9 cellular contexts compared by ENCODE assay signal in the genomic region with DNA sequence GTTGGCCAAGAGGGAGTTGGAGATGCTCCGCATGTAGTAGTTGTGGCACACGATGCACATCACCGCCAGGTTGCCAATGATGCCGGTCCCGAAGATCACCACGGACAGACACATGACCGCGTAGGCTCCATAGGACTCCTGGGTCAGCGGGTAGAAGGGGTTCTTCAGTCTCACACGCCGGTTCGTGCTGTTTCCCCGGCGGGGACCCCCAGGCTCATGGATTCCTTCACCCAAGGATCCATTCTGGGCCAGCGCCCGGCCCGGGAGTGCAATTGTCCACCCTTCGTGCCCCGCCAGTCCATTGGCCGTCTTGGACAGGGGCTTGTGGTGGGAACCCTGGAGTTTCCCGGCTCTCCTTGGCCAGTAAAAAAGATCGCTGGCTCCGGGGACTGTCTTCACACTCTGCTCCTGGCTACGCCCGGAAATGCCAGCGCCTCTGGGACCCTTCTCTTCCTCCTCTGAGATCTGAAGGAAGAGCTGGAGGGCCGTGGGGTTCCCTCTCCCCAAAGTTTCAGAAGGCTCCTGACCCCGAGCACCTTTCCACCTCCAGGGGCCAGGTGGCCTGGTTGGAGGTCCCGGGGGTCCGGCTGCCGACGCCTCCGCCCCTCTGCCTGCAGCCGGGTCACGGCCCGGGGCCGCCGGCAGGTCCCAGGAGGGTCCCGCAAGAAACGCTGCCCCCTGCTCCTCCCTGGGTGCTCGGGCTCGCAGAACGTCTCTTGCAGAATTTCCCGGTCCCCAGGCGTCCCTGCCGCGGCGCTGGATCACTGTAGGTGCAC. TPM values are rescaled to one million over a fixed set of nuclear protein-coding genes. Genes with fewer than 3 reads are reported as not detected.
DNase-seq lines count a peak whose midpoint lies in the region; ATAC-seq and TF ChIP-seq lines count a peak whose summit lies in the region.
"Had no signal": no experiment of that assay in that cellular context is flagged by ENCODE, and none has a peak within 500 bp of the region (broad histone marks: within the 10 kb centered on the region; RNA-seq: fewer than 3 reads in every experiment).

No MANE protein-coding gene starts in this region.

- POLR2A ChIA-PET in RWPE1 (lab: Yijun Ruan, JAX; ENCODE audit: low non-redundant PET) = no interaction called here

- H3K4me1 ChIP-seq in breast epithelium = no peaks in the 10 kb centered on the region
- H3K4me1 ChIP-seq in thoracic aorta (ENCODE audit: control insufficient read depth in 1 of 2, low read depth in 2 of 2) = peaks cover 4 to 15% of the 10 kb centered on the region in 2 donors

- no peaks in the 10 kb centered on the region for H3K36me3 Mint-ChIP-seq in activated CD4-positive, alpha-beta T cell treated with anti-CD3 and anti-CD28 coated beads, Interleukin-2, amount 10 ng/mL, durations not matched to agents 24 days and 14 days (ENCODE audit: low read depth)

- WGBS in lower leg skin, 2 donors = 9 to 10% methylated on average over 27 to 48 of the region's 48 CpGs

- H3K27me3 ChIP-seq in breast epithelium = peaks cover 0 to 10% of the 10 kb centered on the region in 2 donors
- no peaks in the 10 kb centered on the region for H3K27me3 ChIP-seq in thoracic aorta (replicated peaks; ENCODE audit: insufficient read depth)

- H3K4me3 Mint-ChIP-seq in activated CD4-positive, alpha-beta T cell treated with anti-CD3 and anti-CD28 coated beads, Interleukin-2, amount 10 ng/mL, durations not matched to agents 24 days and 14 days = peak overlapping the region; percentile 82

- TF ChIP-seq POLR2A in breast epithelium (IDR thresholded peaks at IDR 0.05) (no peak), lower leg skin (IDR thresholded peaks at IDR 0.05) (no peak)

- no peak for DNase-seq in activated CD4-positive, alpha-beta T cell treated with anti-CD3 and anti-CD28 coated beads, Interleukin-2, amount 10 ng/mL, durations not matched to agents 24 days and 14 days
- DNase-seq in activated CD4-positive, alpha-beta T cell treated with anti-CD3 and anti-CD28 coated beads, Interleukin-2, amount 50 U/mL, for 48 hours = no peak
- DNase-seq in breast epithelium (ENCODE audit: low spot score in 2 of 2) = no peak
- DNase-seq in lower leg skin (ENCODE audit: low spot score in 2 of 2) = no peak
- no peak for DNase-seq in thoracic aorta (ENCODE audit: low spot score)
- no peak for DNase-seq in G401 (ENCODE audit: low spot score)
- no peak for DNase-seq in RWPE1 (ENCODE audit: low spot score)

- no peak overlapping the region for H3K27ac Mint-ChIP-seq in activated CD4-positive, alpha-beta T cell treated with anti-CD3 and anti-CD28 coated beads, Interleukin-2, amount 10 ng/mL, durations not matched to agents 24 days and 14 days

- no peaks in the 10 kb centered on the region for H3K9me3 Mint-ChIP-seq in activated CD4-positive, alpha-beta T cell treated with anti-CD3 and anti-CD28 coated beads, Interleukin-2, amount 10 ng/mL, durations not matched to agents 24 days and 14 days

- peak overlapping the region; percentile 9 to 71 (median 63) for H3K4me3 ChIP-seq in breast epithelium
- peak overlapping the region; percentile 43 for H3K4me3 ChIP-seq in lower leg skin (ENCODE audit: low read depth, poor library complexity, severe bottlenecking)
- H3K4me3 ChIP-seq in thoracic aorta = peak overlapping the region; percentile 68

- CTCF ChIA-PET in RWPE1 (lab: Yijun Ruan, JAX) = no interaction called here

- TF ChIP-seq CTCF in breast epithelium (IDR thresholded peaks at IDR 0.05) (no peak), lower leg skin (IDR thresholded peaks at IDR 0.05) (no peak), thoracic aorta (IDR thresholded peaks at IDR 0.05) (no peak), RWPE1 (conservative IDR thresholded peaks at IDR 0.05; ENCODE audit: low read depth) (no peak)

- peaks cover 12% of the 10 kb centered on the region for H3K4me1 Mint-ChIP-seq in activated CD4-positive, alpha-beta T cell treated with anti-CD3 and anti-CD28 coated beads, Interleukin-2, amount 10 ng/mL, durations not matched to agents 24 days and 14 days

- ATAC-seq in thoracic aorta (ENCODE audit: insufficient number of reproducible peaks, low FRiP score, low read depth) (no peak), HG03439 (IDR thresholded peaks at IDR 0.05; ENCODE audit: unreplicated experiment) (no peak)

- no peak overlapping the region for H3K27ac ChIP-seq in breast epithelium
- no peak overlapping the region for H3K27ac ChIP-seq in thoracic aorta
- H3K27ac ChIP-seq in RWPE1 = no peak overlapping the region
- H3K27ac ChIP-seq: HL-60 had no signal

- intact Hi-C loops in activated CD4-positive, alpha-beta T cell treated with anti-CD3 and anti-CD28 coated beads, Interleukin-2, amount 10 ng/mL, durations not matched to agents 24 days and 14 days (cut with micrococcal nuclease) = no loop called here
- intact Hi-C loops in breast epithelium (cut with DNase I; ENCODE audit: low total_unique reads) (loop anchor here (5.0 kb wide), 1 partner anchor 197 kb away; no protein-coding TSS in a partner anchor), lower leg skin (cut with DNase I; ENCODE audit: low total_unique reads) (no loop called here)

- H3K27me3 Mint-ChIP-seq in activated CD4-positive, alpha-beta T cell treated with anti-CD3 and anti-CD28 coated beads, Interleukin-2, amount 10 ng/mL, durations not matched to agents 24 days and 14 days = peaks cover 65% of the 10 kb centered on the region

- H3K9me3 ChIP-seq in breast epithelium (no peaks in the 10 kb centered on the region), thoracic aorta (no peaks in the 10 kb centered on the region)

- H3K36me3 ChIP-seq in breast epithelium = no peaks in the 10 kb centered on the region
- no peaks in the 10 kb centered on the region for H3K36me3 ChIP-seq in thoracic aorta

- in situ Hi-C loops in G401 (cut with HindIII; ENCODE audit: low sequenced_read_pairs) = no loop called here

RNA-seq across cellular contexts. Expression of gene GPR37, which starts 1.3 kb away (rescaled TPM):
- total RNA-seq in activated CD4-positive, alpha-beta T cell treated with anti-CD3 and anti-CD28 coated beads, Interleukin-2, amount 10 ng/mL, durations not matched to agents 24 days and 14 days = not detected in 2 replicates
- 1 to 10 TPM in 1 of 3 donors, under 1 TPM in 2; 0.32 to 3.2 (median 0.98) TPM for total RNA-seq in breast epithelium
- total RNA-seq in lower leg skin = 1 to 10 TPM; 3.9 to 8.0 (median 5.3) TPM
- 1 to 10 TPM in 1 of 2 donors, under 1 TPM in 1; 0.41 to 2.8 TPM for total RNA-seq in thoracic aorta
- total RNA-seq in G401 (2014; rRNA removed; shearing (Covaris generic)) = not detected in 2 replicates
